ENCODE assay signal across 19 cellular contexts in genomic region chr3:186121968-186122367, GRCh38. TPM values are rescaled to one million over a fixed set of nuclear protein-coding genes. Genes with fewer than 3 reads are reported as not detected.
DNase-seq lines count a peak whose midpoint lies in the region; ATAC-seq, FAIRE-seq and TF ChIP-seq lines count a peak whose summit lies in the region.
"Had no signal": no experiment of that assay in that cellular context is flagged by ENCODE, and none has a peak within 500 bp of the region (broad histone marks: within the 10 kb centered on the region; RNA-seq: fewer than 3 reads in every experiment).

No MANE protein-coding gene starts in this region.

- DNase-seq in body of pancreas (peak; percentile 82 to 90 (median 89)), keratinocyte (ENCODE audit: low read depth, low spot score) (peak; percentile 65), prostate gland (ENCODE audit: low spot score) (peak; percentile 47), NOMO-1 treated with DMSO at 0.1 percent for 48 hours (lab: John Stamatoyannopoulos, UW; ENCODE audit: unreplicated experiment) (no peak)
- DNase-seq: activated CD4-positive, alpha-beta memory T cell treated with anti-CD3 and anti-CD28 coated beads for 36 hours; activated naive CD4-positive, alpha-beta T cell treated with Interleukin-2 at 50 U/mL for 16 hours; naive thymus-derived CD8-positive, alpha-beta T cell; NCI-H2081; NCI-H510A; posterior cingulate gyrus; SHP77 treated with DMSO at 0.1 percent for 48 hours; T-helper 17 cell; WERI-Rb-1 had no signal

- peak overlapping the region; percentile 37 for H3K27ac ChIP-seq in HUES48 (ENCODE audit: low read depth, low read length)
- peak overlapping the region; percentile 78 to 89 (median 84) for H3K27ac ChIP-seq in body of pancreas
- no peak overlapping the region for H3K27ac ChIP-seq in keratinocyte (ENCODE audit: control insufficient read depth, insufficient read depth, low read length)
- H3K27ac ChIP-seq in prostate gland: peak overlapping the region in 1 of 2 donors; percentile 39
- H3K27ac ChIP-seq: hepatocyte, WERI-Rb-1 had no signal

- H3K4me3 ChIP-seq in HUES48 (ENCODE audit: low read depth, low read length): no peak overlapping the region
- peak overlapping the region in 1 of 2 donors; percentile 11 for H3K4me3 ChIP-seq in body of pancreas
- no peak overlapping the region for H3K4me3 ChIP-seq in keratinocyte (ENCODE audit: control insufficient read depth in 2 of 3, extremely low read depth in 1 of 3, insufficient read depth in 2 of 3, low read depth in 1 of 3, low read length in 3 of 3)
- H3K4me3 ChIP-seq in prostate gland: no peak overlapping the region
- H3K4me3 ChIP-seq: hepatocyte had no signal

- H3K4me1 ChIP-seq in HUES48 (ENCODE audit: control insufficient read depth, insufficient read depth, low read length) (peaks cover 25% of the 10 kb centered on the region), body of pancreas (peaks cover 66% of the 10 kb centered on the region), keratinocyte (ENCODE audit: control insufficient read depth, extremely low read depth, insufficient read depth, low read length) (peaks cover 20% of the 10 kb centered on the region), prostate gland (replicated peaks) (peaks cover 12% of the 10 kb centered on the region)

- dilution Hi-C loops in keratinocyte (cut with MboI; ENCODE audit: extremely low pct_ligation_motif_present, low sequenced_read_pairs): no loop called here

- H3K36me3 ChIP-seq in HUES48 (ENCODE audit: control insufficient read depth, insufficient read depth, low read length) (no peaks in the 10 kb centered on the region), body of pancreas (replicated peaks in 1 of 2; ENCODE audit: insufficient read depth in 1 of 2, low read depth in 2 of 2) (no peaks in the 10 kb centered on the region), keratinocyte (ENCODE audit: control insufficient read depth in 2 of 2, extremely low read depth in 1 of 2, insufficient read depth in 2 of 2, low read length in 2 of 2) (no peaks in the 10 kb centered on the region), prostate gland (no peaks in the 10 kb centered on the region)
- H3K36me3 ChIP-seq: WERI-Rb-1 had no signal

- no peaks in the 10 kb centered on the region for H3K9me3 ChIP-seq in HUES48 (ENCODE audit: control insufficient read depth, insufficient read depth, low read length)
- no peaks in the 10 kb centered on the region for H3K9me3 ChIP-seq in body of pancreas
- H3K9me3 ChIP-seq in keratinocyte (ENCODE audit: control insufficient read depth, low read depth, low read length): no peaks in the 10 kb centered on the region
- no peaks in the 10 kb centered on the region for H3K9me3 ChIP-seq in prostate gland

- H2AFZ ChIP-seq in keratinocyte (ENCODE audit: control insufficient read depth, low read length): peak overlapping the region; percentile 82
- H2AFZ ChIP-seq: hepatocyte had no signal

- no peaks in the 10 kb centered on the region for H3K79me2 ChIP-seq in keratinocyte (ENCODE audit: control insufficient read depth, insufficient read depth, low read length)
- H3K79me2 ChIP-seq: hepatocyte had no signal

- H3K27me3 ChIP-seq in HUES48 (ENCODE audit: control insufficient read depth, insufficient read depth, low read length) (peaks cover 44% of the 10 kb centered on the region), body of pancreas (no peaks in the 10 kb centered on the region), keratinocyte (ENCODE audit: control insufficient read depth, extremely low read depth, insufficient read depth, low read length) (no peaks in the 10 kb centered on the region), prostate gland (replicated peaks; ENCODE audit: insufficient read depth) (no peaks in the 10 kb centered on the region)
- H3K27me3 ChIP-seq: hepatocyte had no signal

- H3K9me1 ChIP-seq in keratinocyte (ENCODE audit: control insufficient read depth, extremely low read depth, insufficient read depth, low read length): no peaks in the 10 kb centered on the region

- H3K9ac ChIP-seq in HUES48 (ENCODE audit: low read depth, low read length) (no peak overlapping the region), keratinocyte (ENCODE audit: control insufficient read depth, extremely low read depth, insufficient read depth, low read length) (no peak overlapping the region)

- TF ChIP-seq CTCF in body of pancreas (IDR thresholded peaks at IDR 0.05) (no peak), keratinocyte (optimal IDR thresholded peaks at IDR 0.05 in 1 of 3, IDR thresholded peaks at IDR 0.05 in 1 of 3, conservative IDR thresholded peaks at IDR 0.05 in 1 of 3; ENCODE audit: extremely low read depth in 1 of 3, insufficient read depth in 2 of 3, low read length in 3 of 3) (no peak), prostate gland (IDR thresholded peaks at IDR 0.05) (no peak)

- H3K4me2 ChIP-seq in keratinocyte (ENCODE audit: control insufficient read depth, extremely low read depth, insufficient read depth, low read depth, low read length): peak overlapping the region; percentile 68
- H3K4me2 ChIP-seq: hepatocyte had no signal

- WGBS in body of pancreas, 2 donors: 10 to 11% methylated on average over 2 of the region's 2 CpGs
- 19% methylated on average over 2 of the region's 2 CpGs for WGBS in prostate gland

- peak; percentile 90 for FAIRE-seq in keratinocyte (lab: Jason Lieb, UNC)
- FAIRE-seq: endometrium had no signal

- no peaks in the 10 kb centered on the region for H4K20me1 ChIP-seq in keratinocyte (ENCODE audit: control insufficient read depth, extremely low read depth, insufficient read depth, low read length)

- TF ChIP-seq POLR2A in body of pancreas (IDR thresholded peaks at IDR 0.05) (peak; percentile 46 to 57 (median 54)), prostate gland (IDR thresholded peaks at IDR 0.05) (no peak)

- ATAC-seq in body of pancreas: peak; percentile 81
- ATAC-seq in GM19324 (IDR thresholded peaks at IDR 0.05; ENCODE audit: low FRiP score, unreplicated experiment): no peak
- ATAC-seq in GM18519 (IDR thresholded peaks at IDR 0.05; ENCODE audit: low FRiP score, unreplicated experiment): no peak
- ATAC-seq in HG02884 (IDR thresholded peaks at IDR 0.05; ENCODE audit: unreplicated experiment): no peak
- ATAC-seq: naive thymus-derived CD8-positive, alpha-beta T cell; T-helper 17 cell had no signal

- intact Hi-C loops in body of pancreas (cut with DNase I): no loop called here
- intact Hi-C loops in prostate gland (cut with DNase I): no loop called here

RNA-seq across cellular contexts. Expression of gene ETV5, which starts 13.1 kb away (rescaled TPM):
- total RNA-seq in body of pancreas (10 to 100 TPM; 14.5 to 39.2 TPM), prostate gland (10 to 100 TPM; 16.5 to 17.6 TPM)
- polyA plus RNA-seq in keratinocyte: 13.8 to 49.7 TPM (median 28.7 TPM) in 3 replicates
- polyA plus RNA-seq in keratinocyte (2011; ENCODE audit: low read depth): 2.3 TPM
- 28.2 and 38.5 TPM in 2 replicates for polyA plus RNA-seq in keratinocyte (2011; cell fraction: cytosol; rRNA removed)
- 40.6 and 41.3 TPM in 2 replicates for polyA plus RNA-seq in keratinocyte (2011; cell fraction: nucleus; rRNA removed)
- polyA plus RNA-seq in keratinocyte (2012; ENCODE audit: low replicate concordance): 5.5 and 37.9 TPM in 2 replicates
- 35.9 to 125 TPM (median 43.1 TPM) in 3 replicates for polyA minus RNA-seq in keratinocyte
- polyA minus RNA-seq in keratinocyte (2011; cell fraction: cytosol; rRNA and poly(A)+ RNA removed): 52.4 TPM
- polyA minus RNA-seq in keratinocyte (2011; cell fraction: nucleus; rRNA and poly(A)+ RNA removed): 36.4 and 48.9 TPM in 2 replicates
